Comparison of ENCODE assay signal across 12 cellular contexts in the genomic region with DNA sequence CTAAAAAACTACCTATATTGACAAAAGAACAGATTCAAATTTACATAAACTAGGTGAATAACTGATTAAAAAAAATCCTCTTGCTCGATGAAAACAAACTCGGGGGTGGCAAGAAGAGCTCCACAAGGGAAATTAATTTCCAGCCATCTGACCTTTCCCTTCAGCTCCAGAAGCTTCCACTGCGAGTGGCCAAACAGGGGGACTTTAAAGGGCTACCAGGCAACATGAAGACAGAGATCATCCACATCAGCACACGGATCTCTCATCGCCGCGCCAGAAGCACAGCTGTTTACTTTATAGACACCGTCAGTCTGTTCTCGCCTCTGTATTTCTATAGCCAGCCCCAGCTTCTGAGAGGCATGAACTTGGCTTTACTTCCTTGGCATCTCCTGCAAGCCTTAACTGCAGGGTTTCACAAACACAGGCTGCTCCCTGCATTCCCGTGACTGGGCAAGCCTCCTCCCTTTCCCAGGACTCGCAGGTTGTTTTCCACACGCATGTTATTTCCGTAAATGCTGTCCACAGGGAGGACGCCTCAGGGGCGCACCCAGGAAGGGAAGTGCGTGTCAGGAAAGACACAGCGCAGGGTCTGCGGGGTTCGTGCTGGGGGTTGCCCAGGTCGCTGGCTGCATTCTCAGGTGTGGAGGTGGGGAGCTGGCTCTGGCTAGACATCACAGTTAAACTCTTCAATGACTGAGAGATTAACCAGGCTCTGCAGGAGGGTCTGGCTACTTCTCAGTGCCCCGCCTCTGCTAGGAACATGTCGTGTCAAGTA.
DNase-seq lines count a peak whose midpoint lies in the region; ATAC-seq and TF ChIP-seq lines count a peak whose summit lies in the region.
"Had no signal": no experiment of that assay in that cellular context is flagged by ENCODE, and none has a peak within 500 bp of the region (broad histone marks: within the 10 kb centered on the region; RNA-seq: fewer than 3 reads in every experiment).

No MANE protein-coding gene starts in this region.

- H2BK5ac ChIP-seq in IMR-90 (ENCODE audit: low read depth, low read length, poor library complexity, severe bottlenecking): no peak overlapping the region

- H3K36me3 ChIP-seq in IMR-90 (ENCODE audit: control insufficient read depth, insufficient read depth, low read length) (peaks cover 41% of the 10 kb centered on the region), lung (ENCODE audit: control insufficient read depth in 2 of 2, insufficient read depth in 2 of 2, low read length in 2 of 2) (peaks cover 9 to 28% of the 10 kb centered on the region in 2 donors)

- H3K9me1 ChIP-seq in IMR-90 (ENCODE audit: insufficient read depth, low read length): peaks cover 10% of the 10 kb centered on the region

- H3K79me1 ChIP-seq in IMR-90 (ENCODE audit: low read depth in 1 of 2, low read length in 2 of 2): peaks cover 0 to 4% of the 10 kb centered on the region in 2 experiments; a peak in 1 of 4 replicates

- dilution Hi-C loops in IMR-90 (cut with HindIII; ENCODE audit: low sequenced_read_pairs, unreplicated experiment): no loop called here

- no peak for TF ChIP-seq RAD21 in IMR-90 (IDR thresholded peaks at IDR 0.05; ENCODE audit: low read length)

- no peak overlapping the region; the same call in 1 of the 2 replicates for H4K91ac ChIP-seq in IMR-90 (ENCODE audit: insufficient read depth, low read depth, low read length)

- no peak overlapping the region for H2BK20ac ChIP-seq in IMR-90 (ENCODE audit: low read depth, low read length)

- peak overlapping the region in 3 of 5 experiments; percentile 61 to 77 (median 62) for H3K27ac Mint-ChIP-seq in brain
- peak overlapping the region; percentile 61 for H3K27ac Mint-ChIP-seq in stimulated activated memory B cell treated with anti-CD40 and anti-IgM and Interleukin-4, amounts not matched to agents 10 μg/mL and 1 μg/mL and 100 μg/mL, for 72 hours
- H3K27ac Mint-ChIP-seq in activated T-helper 17 cell treated with anti-CD3 and anti-CD28 coated beads, Interleukin-2, amount 50 U/mL, for 72 hours: no peak overlapping the region

- TF ChIP-seq POLR2A in IMR-90 (IDR thresholded peaks at IDR 0.05; ENCODE audit: low read depth, low read length): no peak

- H3K18ac ChIP-seq in IMR-90 (ENCODE audit: low read depth, low read length): no peak overlapping the region

- H3K14ac ChIP-seq in IMR-90 (replicated peaks; ENCODE audit: low read depth, low read length): no peak overlapping the region; the same call in 1 of the 2 replicates

- H3K9me3 ChIP-seq in IMR-90 (ENCODE audit: control insufficient read depth, insufficient read depth, low read length): no peaks in the 10 kb centered on the region
- no peaks in the 10 kb centered on the region for H3K9me3 ChIP-seq in lung (ENCODE audit: control insufficient read depth in 2 of 2, insufficient read depth in 1 of 2, low read length in 1 of 2)

- H4K20me1 ChIP-seq in IMR-90 (ENCODE audit: insufficient read depth, low read length): no peaks in the 10 kb centered on the region; the same call in 1 of the 2 replicates

- H2AK9ac ChIP-seq in IMR-90 (replicated peaks; ENCODE audit: low read depth, low read length, poor library complexity): no peak overlapping the region

- no peaks in the 10 kb centered on the region for H3K27me3 ChIP-seq in IMR-90 (ENCODE audit: control insufficient read depth, insufficient read depth, low read length)
- H3K27me3 ChIP-seq in lung (ENCODE audit: control insufficient read depth, insufficient read depth): no peaks in the 10 kb centered on the region

- 52% methylated on average over 7 of the region's 22 CpGs; no CpG with 5 or more reads in 1 of the 2 experiments for WGBS in IMR-90 (ENCODE audit: extremely low coverage in 2 of 2, insufficient read length in 1 of 2), 2 experiments
- WGBS in lung, 2 donors: 53 to 75% methylated on average over 22 of the region's 22 CpGs

- H2BK120ac ChIP-seq in IMR-90 (ENCODE audit: low read depth, low read length): no peak overlapping the region

- no peak for DNase-seq in IMR-90
- DNase-seq in lung (ENCODE audit: low spot score): peak; percentile 61
- DNase-seq: CD4-positive, alpha-beta memory T cell; GM23248; NCI-H1436 treated with DMSO at 0.1 percent for 48 hours; small intestine; T1000 had no signal

- no peak overlapping the region for H3K27ac ChIP-seq in IMR-90 (ENCODE audit: insufficient read depth, low read length)
- H3K27ac ChIP-seq in lung (ENCODE audit: low read depth in 1 of 2, low read length in 1 of 2): peak overlapping the region in 1 of 2 donors; percentile 84
- H3K27ac ChIP-seq: GM23248 had no signal

- H3K4ac ChIP-seq in IMR-90 (ENCODE audit: low read depth, low read length): no peak overlapping the region

- no peak overlapping the region for H4K5ac ChIP-seq in IMR-90 (ENCODE audit: low read depth, low read length)

- no peak overlapping the region for H3K4me3 Mint-ChIP-seq in brain
- H3K4me3 Mint-ChIP-seq in stimulated activated memory B cell treated with anti-CD40 and anti-IgM and Interleukin-4, amounts not matched to agents 10 μg/mL and 1 μg/mL and 100 μg/mL, for 72 hours: no peak overlapping the region
- no peak overlapping the region for H3K4me3 Mint-ChIP-seq in activated T-helper 17 cell treated with anti-CD3 and anti-CD28 coated beads, Interleukin-2, amount 50 U/mL, for 72 hours
- H3K4me3 Mint-ChIP-seq: CD4-positive, alpha-beta memory T cell had no signal

- no peak overlapping the region for H3K56ac ChIP-seq in IMR-90 (ENCODE audit: extremely low read depth, insufficient read depth, low read length)

- no peak for TF ChIP-seq CTCF in IMR-90 (conservative IDR thresholded peaks at IDR 0.05; ENCODE audit: low read depth, low read length)
- TF ChIP-seq CTCF in brain (conservative IDR thresholded peaks at IDR 0.05): no peak
- TF ChIP-seq CTCF in lung (IDR thresholded peaks at IDR 0.05; ENCODE audit: control extremely low read depth, extremely low read depth): no peak

- CTCF ChIA-PET in IMR-90 (lab: Yijun Ruan, JAX): interaction anchor here (0.6 kb wide), 1 partner anchor 246 kb away, joined by 3 read pairs; no protein-coding TSS in a partner anchor

- H2AFZ ChIP-seq in IMR-90 (replicated peaks; ENCODE audit: low read length, poor library complexity): peak overlapping the region; percentile 29
- H2AFZ ChIP-seq: GM23248 had no signal

- peaks cover 7% of the 10 kb centered on the region for H3K4me1 Mint-ChIP-seq in brain
- H3K4me1 Mint-ChIP-seq in stimulated activated memory B cell treated with anti-CD40 and anti-IgM and Interleukin-4, amounts not matched to agents 10 μg/mL and 1 μg/mL and 100 μg/mL, for 72 hours: no peaks in the 10 kb centered on the region
- H3K4me1 Mint-ChIP-seq in activated T-helper 17 cell treated with anti-CD3 and anti-CD28 coated beads, Interleukin-2, amount 50 U/mL, for 72 hours: no peaks in the 10 kb centered on the region
- H3K4me1 Mint-ChIP-seq: CD4-positive, alpha-beta memory T cell had no signal

- H3K4me1 ChIP-seq in IMR-90 (ENCODE audit: control insufficient read depth, insufficient read depth, low read length) (peaks cover 5% of the 10 kb centered on the region), lung (ENCODE audit: control insufficient read depth in 2 of 2, insufficient read depth in 2 of 2, low read length in 2 of 2) (peaks cover 0 to 10% of the 10 kb centered on the region in 2 donors)

- no peaks in the 10 kb centered on the region for H3K9me3 Mint-ChIP-seq in brain
- H3K9me3 Mint-ChIP-seq in stimulated activated memory B cell treated with anti-CD40 and anti-IgM and Interleukin-4, amounts not matched to agents 10 μg/mL and 1 μg/mL and 100 μg/mL, for 72 hours: no peaks in the 10 kb centered on the region
- no peaks in the 10 kb centered on the region for H3K9me3 Mint-ChIP-seq in activated T-helper 17 cell treated with anti-CD3 and anti-CD28 coated beads, Interleukin-2, amount 50 U/mL, for 72 hours
- H3K9me3 Mint-ChIP-seq: CD4-positive, alpha-beta memory T cell had no signal

- H2BK15ac ChIP-seq in IMR-90 (ENCODE audit: low read depth, low read length): no peak overlapping the region

- no peak overlapping the region for H3K9ac ChIP-seq in IMR-90 (ENCODE audit: low read depth, low read length)
- H3K9ac ChIP-seq: GM23248 had no signal

- no peak overlapping the region for H3K23ac ChIP-seq in IMR-90 (ENCODE audit: low read depth, low read length)

- H4K8ac ChIP-seq in IMR-90 (ENCODE audit: low read depth in 2 of 2, low read length in 2 of 2): no peak overlapping the region

- H2AK5ac ChIP-seq in IMR-90 (ENCODE audit: low read depth, low read length): 0 out of 2 replicates have a peak overlapping the region, but pooled peaks have one; percentile 13

- BruUV-seq in IMR-90 (replicated peaks; lab: Mats Ljungman, UMichigan): no TSS peak

- peaks cover 52% of the 10 kb centered on the region for H3K36me3 Mint-ChIP-seq in brain
- H3K36me3 Mint-ChIP-seq in stimulated activated memory B cell treated with anti-CD40 and anti-IgM and Interleukin-4, amounts not matched to agents 10 μg/mL and 1 μg/mL and 100 μg/mL, for 72 hours: peaks cover 54% of the 10 kb centered on the region
- H3K36me3 Mint-ChIP-seq in activated T-helper 17 cell treated with anti-CD3 and anti-CD28 coated beads, Interleukin-2, amount 50 U/mL, for 72 hours (ENCODE audit: low read depth): peaks cover 19% of the 10 kb centered on the region

- H3K4me3 ChIP-seq in IMR-90 (ENCODE audit: insufficient read depth, low read depth, low read length) (no peak overlapping the region), lung (no peak overlapping the region)
- H3K4me3 ChIP-seq: GM23248 had no signal

- no peak overlapping the region for H3K4me2 ChIP-seq in IMR-90 (ENCODE audit: low read depth, low read length)

- in situ Hi-C loops in IMR-90 (cut with MboI; ENCODE audit: low sequenced_read_pairs): no loop called here

- intact Hi-C loops in IMR-90 (cut with micrococcal nuclease): no loop called here

- POLR2A ChIA-PET in IMR-90 (lab: Charles Lee; ENCODE audit: unreplicated experiment): no interaction called here

- peak; percentile 15; the same call in 1 of the 2 replicates for ATAC-seq in IMR-90 (ENCODE audit: low read depth)
- peak; percentile 7 for ATAC-seq in lung (ENCODE audit: insufficient read depth, low FRiP score)
- ATAC-seq in stimulated activated memory B cell treated with anti-CD40 and anti-IgM and Interleukin-4, amounts not matched to agents 10 μg/mL and 1 μg/mL and 100 μg/mL, for 72 hours: no peak
- no peak for ATAC-seq in activated T-helper 17 cell treated with anti-CD3 and anti-CD28 coated beads, Interleukin-2, amount 50 U/mL, for 72 hours (replicated peaks)
- ATAC-seq in HG03175 (IDR thresholded peaks at IDR 0.05; ENCODE audit: unreplicated experiment): no peak
- ATAC-seq in GM19397 (IDR thresholded peaks at IDR 0.05; ENCODE audit: unreplicated experiment): no peak

- no peaks in the 10 kb centered on the region for H3K27me3 Mint-ChIP-seq in brain
- no peaks in the 10 kb centered on the region for H3K27me3 Mint-ChIP-seq in stimulated activated memory B cell treated with anti-CD40 and anti-IgM and Interleukin-4, amounts not matched to agents 10 μg/mL and 1 μg/mL and 100 μg/mL, for 72 hours
- H3K27me3 Mint-ChIP-seq in activated T-helper 17 cell treated with anti-CD3 and anti-CD28 coated beads, Interleukin-2, amount 50 U/mL, for 72 hours: no peaks in the 10 kb centered on the region
- H3K27me3 Mint-ChIP-seq: CD4-positive, alpha-beta memory T cell had no signal

TF ChIP-seq in IMR-90, 13 proteins besides CTCF, POLR2A, EP300 and RAD21 (continues in another document):
- TF ChIP-seq RFX5 (IDR thresholded peaks at IDR 0.05; ENCODE audit: low read depth, low read length) (no peak), MAFK (IDR thresholded peaks at IDR 0.05; ENCODE audit: low read depth, low read length) (no peak)

Comparison
In these comparisons a context has a peak if more than half of its experiments do, and no peak if none do; other contexts are left out.
1. ATAC-seq: peak in IMR-90 (single experiment) and lung (single experiment); none in stimulated activated memory B cell treated with anti-CD40 and anti-IgM and Interleukin-4, amounts not matched to agents 10 μg/mL and 1 μg/mL and 100 μg/mL, for 72 hours (single experiment), activated T-helper 17 cell treated with anti-CD3 and anti-CD28 coated beads, Interleukin-2, amount 50 U/mL, for 72 hours (single experiment), HG03175 (single experiment) and GM19397 (single experiment).